8 cellular contexts compared by ENCODE assay signal in genomic region chr6:99822741-99823512, GRCh38.
DNase-seq lines count a peak whose midpoint lies in the region; ATAC-seq and TF ChIP-seq lines count a peak whose summit lies in the region.

No MANE protein-coding gene starts in this region.

- 42% methylated on average over 5 of the region's 5 CpGs for WGBS in smooth muscle cell (ENCODE audit: low lambda C conversion rate)

- peak overlapping the region; percentile 83 for H3K4me2 ChIP-seq in smooth muscle cell

- no peak for DNase-seq in activated naive CD4-positive, alpha-beta T cell treated with anti-CD3 and anti-CD28 coated beads, Interleukin-2, amount 50 U/mL, for 16 hours
- peak; percentile 31 for DNase-seq in NCI-H187 treated with DMSO at 0.1 percent for 48 hours (lab: John Stamatoyannopoulos, UW)
- DNase-seq in left cardiac atrium, result no peak
- no peak for DNase-seq in smooth muscle cell (lab: John Stamatoyannopoulos, UW; ENCODE audit: unreplicated experiment)

- peaks cover 9% of the 10 kb centered on the region for H3K4me1 Mint-ChIP-seq in activated naive CD4-positive, alpha-beta T cell treated with anti-CD3 and anti-CD28 coated beads, Interleukin-2, amount 50 U/mL, for 24 hours

- H2AFZ ChIP-seq in smooth muscle cell (ENCODE audit: low read depth), result peak overlapping the region; percentile 9

- H3K27ac Mint-ChIP-seq in activated naive CD4-positive, alpha-beta T cell treated with anti-CD3 and anti-CD28 coated beads, Interleukin-2, amount 50 U/mL, for 24 hours, result no peak overlapping the region

- no peaks in the 10 kb centered on the region for H3K9me3 Mint-ChIP-seq in activated naive CD4-positive, alpha-beta T cell treated with anti-CD3 and anti-CD28 coated beads, Interleukin-2, amount 50 U/mL, for 24 hours

- intact Hi-C loops in left cardiac atrium (cut with DNase I), result no loop called here

- TF ChIP-seq CTCF in WI38 (IDR thresholded peaks at IDR 0.05; ENCODE audit: low read depth, low read length) (peak; percentile 41), smooth muscle cell (IDR thresholded peaks at IDR 0.05; ENCODE audit: borderline replicate concordance, insufficient read depth, poor library complexity, severe bottlenecking) (peak; percentile 46)

- ATAC-seq in HG02642 (IDR thresholded peaks at IDR 0.05; ENCODE audit: poor library complexity, unreplicated experiment), result peak; percentile 59
- peak; percentile 50 to 79 for ATAC-seq in left cardiac atrium
- ATAC-seq in HG02759 (IDR thresholded peaks at IDR 0.05; ENCODE audit: unreplicated experiment), result no peak

- no peaks in the 10 kb centered on the region for H3K36me3 Mint-ChIP-seq in activated naive CD4-positive, alpha-beta T cell treated with anti-CD3 and anti-CD28 coated beads, Interleukin-2, amount 50 U/mL, for 24 hours

- H3K27ac ChIP-seq in smooth muscle cell (ENCODE audit: low read depth), result no peak overlapping the region

- H4K20me1 ChIP-seq in smooth muscle cell (ENCODE audit: low read depth), result no peaks in the 10 kb centered on the region

- peak overlapping the region; percentile 74 for H3K4me3 Mint-ChIP-seq in activated naive CD4-positive, alpha-beta T cell treated with anti-CD3 and anti-CD28 coated beads, Interleukin-2, amount 50 U/mL, for 24 hours

- H3K27me3 Mint-ChIP-seq in activated naive CD4-positive, alpha-beta T cell treated with anti-CD3 and anti-CD28 coated beads, Interleukin-2, amount 50 U/mL, for 24 hours, result peaks cover 20% of the 10 kb centered on the region

- no peaks in the 10 kb centered on the region for H3F3A ChIP-seq in smooth muscle cell (ENCODE audit: low read depth)

- H3K4me1 ChIP-seq in smooth muscle cell (ENCODE audit: low read depth), result peaks cover 6% of the 10 kb centered on the region

- no peaks in the 10 kb centered on the region for H3K79me2 ChIP-seq in smooth muscle cell (ENCODE audit: low read depth)

- no peaks in the 10 kb centered on the region for H3K36me3 ChIP-seq in smooth muscle cell (ENCODE audit: low read depth)

- H3K9me3 ChIP-seq in smooth muscle cell (replicated peaks; ENCODE audit: low read depth), result no peaks in the 10 kb centered on the region

- no peak overlapping the region for H3K9ac ChIP-seq in smooth muscle cell (ENCODE audit: low read depth)

- H3K4me3 ChIP-seq in WI38 (ENCODE audit: low read depth, low read length), result peak overlapping the region; percentile 31
- peak overlapping the region; percentile 49 for H3K4me3 ChIP-seq in smooth muscle cell

- H3K27me3 ChIP-seq in smooth muscle cell (ENCODE audit: low read depth), result no peaks in the 10 kb centered on the region
